ENCODE assay signal across 8 cellular contexts in the genomic region with DNA sequence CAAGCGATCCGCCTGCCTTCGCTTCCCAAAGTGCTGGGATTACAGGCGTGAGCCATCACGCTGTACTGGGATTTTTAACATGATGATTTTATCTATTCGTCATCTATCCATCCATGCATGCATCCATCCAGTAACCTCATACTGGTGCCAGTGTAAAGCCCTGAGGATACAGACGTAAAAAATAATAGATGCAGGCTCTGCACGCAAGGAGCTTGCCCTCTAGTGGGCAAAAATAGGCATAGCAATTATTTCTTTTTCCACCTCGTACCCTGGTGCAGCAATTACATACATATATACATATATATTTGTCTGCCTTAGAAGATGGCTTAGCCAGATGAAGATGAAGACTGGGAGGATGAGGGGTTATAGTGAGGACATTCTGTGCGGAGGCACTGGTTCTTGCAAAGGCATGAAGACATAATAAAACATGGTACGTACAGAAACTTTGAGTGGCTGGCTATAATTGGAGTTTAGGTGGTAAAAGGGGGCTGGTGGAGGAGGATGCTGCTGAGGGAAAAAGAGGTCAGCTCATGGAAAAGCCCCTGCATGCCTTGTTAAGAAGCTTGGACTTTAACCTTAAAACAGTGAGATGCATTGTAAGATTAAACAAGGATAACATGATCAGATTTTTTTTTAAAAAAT. TPM values are rescaled to one million over a fixed set of nuclear protein-coding genes. Genes with fewer than 3 reads are reported as not detected.
DNase-seq lines count a peak whose midpoint lies in the region; ATAC-seq, FAIRE-seq and TF ChIP-seq lines count a peak whose summit lies in the region.

No MANE protein-coding gene starts in this region.

- H3K4me2 ChIP-seq in MM.1S (ENCODE audit: low read depth, low read length) (no peak overlapping the region), SK-N-SH (no peak overlapping the region)

- POLR2A ChIA-PET in BJ (lab: Charles Lee), result no interaction called here
- POLR2A ChIA-PET in SK-N-SH (lab: Yijun Ruan, JAX), result no interaction called here

- no peak overlapping the region for H3K9ac ChIP-seq in MM.1S (ENCODE audit: low read length)
- no peak overlapping the region for H3K9ac ChIP-seq in SK-N-SH

- TF ChIP-seq RAD21 in SK-N-SH (IDR thresholded peaks at IDR 0.05; ENCODE audit: low read length), result peak; percentile 91

- FAIRE-seq in GM12892 (lab: Jason Lieb, UNC), result peak; percentile 68

- no peaks in the 10 kb centered on the region for H3K9me3 Mint-ChIP-seq in nephron progenitor cell

- intact Hi-C loops in esophagus squamous epithelium (cut with DNase I), result no loop called here

- TF ChIP-seq EP300 in SK-N-SH (IDR thresholded peaks at IDR 0.05; ENCODE audit: borderline replicate concordance in 1 of 2, low read depth in 1 of 2, low read length in 1 of 2), result no peak

- no peak overlapping the region for H3K4me3 Mint-ChIP-seq in nephron progenitor cell

- no peak overlapping the region for H3K27ac Mint-ChIP-seq in nephron progenitor cell

- TF ChIP-seq CTCF in BJ (IDR thresholded peaks at IDR 0.05; ENCODE audit: insufficient read depth, low read depth, low read length), result peak; percentile 83
- TF ChIP-seq CTCF in MM.1S (IDR thresholded peaks at IDR 0.05; ENCODE audit: low read length), result peak; percentile 91
- TF ChIP-seq CTCF in SK-N-SH (IDR thresholded peaks at IDR 0.05), result peak; percentile 96
- TF ChIP-seq CTCF in esophagus squamous epithelium (IDR thresholded peaks at IDR 0.05), result peak; percentile 75 to 93 (median 80)
- TF ChIP-seq CTCF in nephron progenitor cell (IDR thresholded peaks at IDR 0.05), result peak; percentile 93

- H3K4me1 Mint-ChIP-seq in nephron progenitor cell, result no peaks in the 10 kb centered on the region

- no peaks in the 10 kb centered on the region for H3K36me3 Mint-ChIP-seq in nephron progenitor cell (ENCODE audit: low read depth)

- H3K27me3 ChIP-seq in BJ (ENCODE audit: control insufficient read depth, insufficient read depth, low read length), result peaks cover 3% of the 10 kb centered on the region; the same call in 1 of the 2 replicates
- H3K27me3 ChIP-seq in MM.1S (replicated peaks; ENCODE audit: insufficient read depth, low read length), result no peaks in the 10 kb centered on the region
- no peaks in the 10 kb centered on the region for H3K27me3 ChIP-seq in SK-N-SH (ENCODE audit: insufficient read depth)
- no peaks in the 10 kb centered on the region for H3K27me3 ChIP-seq in esophagus squamous epithelium

- no peak for ATAC-seq in HG03469 (IDR thresholded peaks at IDR 0.05; ENCODE audit: unreplicated experiment)

- H3K79me2 ChIP-seq in MM.1S (ENCODE audit: low read length), result no peaks in the 10 kb centered on the region
- H3K79me2 ChIP-seq in SK-N-SH (ENCODE audit: insufficient read depth), result no peaks in the 10 kb centered on the region

- no peak overlapping the region for H2AFZ ChIP-seq in MM.1S (ENCODE audit: low read length)
- H2AFZ ChIP-seq in SK-N-SH (ENCODE audit: low read depth), result no peak overlapping the region

- no peaks in the 10 kb centered on the region for H3K9me2 ChIP-seq in MM.1S (replicated peaks; ENCODE audit: insufficient read depth, low read length)
- no peaks in the 10 kb centered on the region for H3K9me2 ChIP-seq in SK-N-SH

- TF ChIP-seq POLR2A in GM12892 (IDR thresholded peaks at IDR 0.05; ENCODE audit: low read depth, low read length) (no peak), esophagus squamous epithelium (IDR thresholded peaks at IDR 0.05) (no peak)

- CTCF ChIA-PET in BJ (lab: Yijun Ruan, JAX) (interaction anchor here (0.7 to 13.7 kb wide), 29 partner anchors 9 to 481 kb away, joined by 3 to 328 read pairs (median 4); partner anchors contain the start of gene EIF2AK3), SK-N-SH (lab: Yijun Ruan, JAX) (interaction anchor here (0.7 to 12.8 kb wide), 38 partner anchors 9 to 481 kb away, joined by 3 to 308 read pairs (median 5); partner anchors contain the start of genes EIF2AK3 and RPIA)

- H3K27me3 Mint-ChIP-seq in nephron progenitor cell (ENCODE audit: low read depth, poor library complexity), result peaks cover 21% of the 10 kb centered on the region

- H4K20me1 ChIP-seq in MM.1S (ENCODE audit: insufficient read depth, low read length) (no peaks in the 10 kb centered on the region), SK-N-SH (ENCODE audit: insufficient read depth) (no peaks in the 10 kb centered on the region)

- H3K4me3 ChIP-seq in BJ (ENCODE audit: low read depth, low read length), result no peak overlapping the region
- no peak overlapping the region for H3K4me3 ChIP-seq in MM.1S (ENCODE audit: low read length)
- H3K4me3 ChIP-seq in SK-N-SH (ENCODE audit: low read depth in 2 of 2, low read length in 1 of 2), result no peak overlapping the region; a peak in 1 of 4 replicates
- no peak overlapping the region for H3K4me3 ChIP-seq in esophagus squamous epithelium

- 45% methylated on average over 11 of the region's 11 CpGs for WGBS in SK-N-SH (ENCODE audit: low lambda C conversion rate)
- WGBS in esophagus squamous epithelium, 2 donors, result 35 to 39% methylated on average over 11 of the region's 11 CpGs

- H3K36me3 ChIP-seq in BJ (ENCODE audit: control insufficient read depth, insufficient read depth, low read length), result no peaks in the 10 kb centered on the region
- no peaks in the 10 kb centered on the region for H3K36me3 ChIP-seq in MM.1S (replicated peaks; ENCODE audit: insufficient read depth, low read length)
- H3K36me3 ChIP-seq in SK-N-SH (replicated peaks in 1 of 2; ENCODE audit: control insufficient read depth in 1 of 2, insufficient read depth in 2 of 2, low read length in 1 of 2), result no peaks in the 10 kb centered on the region
- H3K36me3 ChIP-seq in esophagus squamous epithelium, result no peaks in the 10 kb centered on the region

- H3F3A ChIP-seq in MM.1S (ENCODE audit: insufficient read depth, low read length) (no peaks in the 10 kb centered on the region), SK-N-SH (replicated peaks; ENCODE audit: insufficient read depth) (no peaks in the 10 kb centered on the region)

- DNase-seq in BJ (ENCODE audit: low read depth), result no peak
- no peak for DNase-seq in GM12892 (ENCODE audit: insufficient read length)
- DNase-seq in MM.1S, result peak; percentile 67
- peak; percentile 52 for DNase-seq in SK-N-SH
- DNase-seq in esophagus squamous epithelium (lab: John Stamatoyannopoulos, UW), result no peak
- peak; percentile 9 for DNase-seq in nephron progenitor cell
- DNase-seq in stimulated activated CD4-positive, alpha-beta T cell treated with anti-CD3 and anti-CD28 coated beads, Interleukin-2, amount 100 ng/mL, for 24 hours, result no peak

- H3K4me1 ChIP-seq in MM.1S (ENCODE audit: low read length), result no peaks in the 10 kb centered on the region
- no peaks in the 10 kb centered on the region for H3K4me1 ChIP-seq in SK-N-SH (ENCODE audit: control insufficient read depth in 1 of 2, insufficient read depth in 2 of 2, low read depth in 1 of 2, low read length in 1 of 2)
- H3K4me1 ChIP-seq in esophagus squamous epithelium, result peaks cover 0 to 5% (median 0%) of the 10 kb centered on the region in 3 donors

- H3K27ac ChIP-seq in MM.1S (ENCODE audit: low read length) (no peak overlapping the region), SK-N-SH (ENCODE audit: low read depth in 2 of 2, low read length in 1 of 2) (no peak overlapping the region), esophagus squamous epithelium (no peak overlapping the region)

- H3K9me3 ChIP-seq in MM.1S (replicated peaks; ENCODE audit: insufficient read depth, low read length) (no peaks in the 10 kb centered on the region), SK-N-SH (no peaks in the 10 kb centered on the region), esophagus squamous epithelium (no peaks in the 10 kb centered on the region)

TF ChIP-seq in SK-N-SH, 30 proteins besides CTCF, POLR2A, EP300 and RAD21:
- TF ChIP-seq SMC3 (IDR thresholded peaks at IDR 0.05; ENCODE audit: low read depth, low read length) (peak; percentile 86), TAF1 (IDR thresholded peaks at IDR 0.05; ENCODE audit: borderline replicate concordance, low read depth, low read length) (no peak), GATA2 (CRISPR knock-in tag; IDR thresholded peaks at IDR 0.05) (0 out of 2 replicates have a peak, but pooled peaks have one; percentile 16), TCF12 (IDR thresholded peaks at IDR 0.05) (no peak)

RNA-seq across cellular contexts. Expression of gene RPIA, which starts 19.6 kb away (rescaled TPM):
- polyA plus RNA-seq in BJ (2011; rRNA removed) (6.4 and 8.0 TPM in 2 replicates), SK-N-SH (2012; rRNA removed) (16.0 and 17.4 TPM in 2 replicates)
- 3.3 and 6.3 TPM in 2 replicates for polyA minus RNA-seq in BJ (2011; rRNA and poly(A)+ RNA removed)
- 41.7 TPM for polyA plus RNA-seq in GM12892 (2012; ENCODE audit: missing spikeins)
- polyA plus RNA-seq in SK-N-SH (2012; cell fraction: cytosol; rRNA removed), result 19.5 and 20.8 TPM in 2 replicates
- polyA plus RNA-seq in SK-N-SH (2012; cell fraction: nucleus; rRNA removed), result 6.3 and 7.3 TPM in 2 replicates
- total RNA-seq in esophagus squamous epithelium, result 10 to 100 TPM in 2 of 4 donors, 1 to 10 TPM in 2; 6.5 to 17.6 (median 11.0) TPM

RNA-seq across cellular contexts. Expression of gene EIF2AK3, which starts 44.6 kb away (rescaled TPM):
- 3.8 and 8.9 TPM in 2 replicates for polyA plus RNA-seq in BJ (2011; rRNA removed)
- polyA minus RNA-seq in BJ (2011; rRNA and poly(A)+ RNA removed), result 3.7 and 6.1 TPM in 2 replicates
- 30.2 TPM for polyA plus RNA-seq in GM12892 (2012; ENCODE audit: missing spikeins)
- 2.2 and 4.8 TPM in 2 replicates for polyA plus RNA-seq in SK-N-SH (2012; rRNA removed)
- 4.2 and 4.8 TPM in 2 replicates for polyA plus RNA-seq in SK-N-SH (2012; cell fraction: cytosol; rRNA removed)
- polyA plus RNA-seq in SK-N-SH (2012; cell fraction: nucleus; rRNA removed), result 4.8 and 9.9 TPM in 2 replicates
- total RNA-seq in esophagus squamous epithelium, result 10 to 100 TPM; 12.2 to 16.9 (median 16.7) TPM

Comparison
In these comparisons a context has a peak if more than half of its experiments do, and no peak if none do; other contexts are left out.
1. DNase-seq: peak in MM.1S (single experiment), SK-N-SH (single experiment) and nephron progenitor cell (single experiment); none in BJ (single experiment), GM12892 (single experiment), esophagus squamous epithelium (single experiment) and stimulated activated CD4-positive, alpha-beta T cell treated with anti-CD3 and anti-CD28 coated beads, Interleukin-2, amount 100 ng/mL, for 24 hours (0 of 2).
2. Peak in every context shown above with its lines, with median percentiles within 50 percentile points of each other: CTCF ChIP-seq.